ENCODE assay signal across 28 cellular contexts in genomic region chr2:110925479-110925878, GRCh38.
"Had no signal": no experiment of that assay in that cellular context is flagged by ENCODE, and none has a peak within 500 bp of the region (broad histone marks: within the 10 kb centered on the region; RNA-seq: fewer than 3 reads in every experiment).

No MANE protein-coding gene starts in this region.

- H3K4me1 Mint-ChIP-seq: stimulated activated effector memory CD8-positive, alpha-beta T cell treated with anti-CD3 and anti-CD28 coated beads, Interleukin-12 subunit alpha, Interleukin-12 subunit beta, amount 100 ng/mL, for 72 hours; stimulated activated memory B cell treated with anti-CD40 and anti-IgM and Interleukin-4, amounts not matched to agents 10 μg/mL and 1 μg/mL and 100 μg/mL, for 72 hours; stimulated activated naive B cell treated with anti-CD40 and anti-IgM and Interleukin-4, amounts not matched to agents 10 μg/mL and 1 μg/mL and 100 μg/mL, for 72 hours; stimulated activated naive CD8-positive, alpha-beta T cell treated with anti-CD3 and anti-CD28 coated beads, Interleukin-15, amount 100 ng/mL, for 72 hours had no signal

- DNase-seq: stimulated activated CD4-positive, alpha-beta T cell treated with anti-CD3 and anti-CD28 coated beads, Interleukin-2, amount 100 ng/mL, for 48 hours; stimulated activated CD4-positive, alpha-beta T cell treated with anti-CD3 and anti-CD28 coated beads, Interleukin-4, amount 100 ng/mL, for 1 hour; stimulated activated CD4-positive, alpha-beta T cell treated with anti-CD3 and anti-CD28 coated beads, Interleukin-4, amount 100 ng/mL, for 24 hours; stimulated activated CD4-positive, alpha-beta T cell treated with anti-CD3 and anti-CD28 coated beads, Interleukin-4, amount 100 ng/mL, for 4 hours; stimulated activated CD8-positive, alpha-beta memory T cell treated with anti-CD3 and anti-CD28 coated beads, Interleukin-4, amount 100 ng/mL, for 48 hours; stimulated activated naive B cell treated with anti-CD40 and anti-IgM and Interleukin-4, amounts not matched to agents 10 μg/mL and 1 μg/mL and 100 μg/mL, for 72 hours; stimulated activated naive CD4-positive, alpha-beta T cell; stimulated activated naive CD4-positive, alpha-beta T cell treated with Interleukin-2 at 50 U/mL for 16 hours; stimulated activated naive CD8-positive, alpha-beta T cell treated with anti-CD3 and anti-CD28 coated beads, Interleukin-15, amount 100 ng/mL, for 72 hours; stimulated activated naive CD8-positive, alpha-beta T cell treated with anti-CD3 and anti-CD28 coated beads, Interleukin-15, Interleukin-2, amounts not matched to agents 100 U/mL and 50 U/mL, for 24 hours; stomach; substantia nigra; testis; thyroid gland; tibial artery; transverse colon; trophoblast cell; upper lobe of left lung; upper lobe of right lung; uterus had no signal

- H3K27me3 ChIP-seq: stomach, suprapubic skin, testis, thyroid gland, tibial artery, tibial nerve, transverse colon, upper lobe of left lung, upper lobe of right lung, uterus, vagina had no signal

- H3K4me3 Mint-ChIP-seq: stimulated activated effector memory CD8-positive, alpha-beta T cell treated with anti-CD3 and anti-CD28 coated beads, Interleukin-12 subunit alpha, Interleukin-12 subunit beta, amount 100 ng/mL, for 72 hours; stimulated activated memory B cell treated with anti-CD40 and anti-IgM and Interleukin-4, amounts not matched to agents 10 μg/mL and 1 μg/mL and 100 μg/mL, for 72 hours; stimulated activated naive B cell treated with anti-CD40 and anti-IgM and Interleukin-4, amounts not matched to agents 10 μg/mL and 1 μg/mL and 100 μg/mL, for 72 hours; stimulated activated naive CD8-positive, alpha-beta T cell treated with anti-CD3 and anti-CD28 coated beads, Interleukin-15, amount 100 ng/mL, for 72 hours; stimulated activated naive CD8-positive, alpha-beta T cell treated with anti-CD3 and anti-CD28 coated beads, Interleukin-15, Interleukin-2, amounts not matched to agents 100 ng/mL and 50 ng/mL, for 24 hours; type B pancreatic cell had no signal

- H3K27ac ChIP-seq: stomach, suprapubic skin, testis, thoracic aorta, thyroid gland, tibial artery, tibial nerve, transverse colon, upper lobe of left lung, upper lobe of right lung, uterus, vagina had no signal

- H3K36me3 ChIP-seq: stomach, suprapubic skin, thoracic aorta, thyroid gland, tibial artery, tibial nerve, transverse colon, upper lobe of left lung, upper lobe of right lung, uterus, vagina had no signal

- H3K27ac Mint-ChIP-seq: stimulated activated effector memory CD8-positive, alpha-beta T cell treated with anti-CD3 and anti-CD28 coated beads, Interleukin-12 subunit alpha, Interleukin-12 subunit beta, amount 100 ng/mL, for 72 hours; stimulated activated memory B cell treated with anti-CD40 and anti-IgM and Interleukin-4, amounts not matched to agents 10 μg/mL and 1 μg/mL and 100 μg/mL, for 72 hours; stimulated activated naive B cell treated with anti-CD40 and anti-IgM and Interleukin-4, amounts not matched to agents 10 μg/mL and 1 μg/mL and 100 μg/mL, for 72 hours; stimulated activated naive CD8-positive, alpha-beta T cell treated with anti-CD3 and anti-CD28 coated beads, Interleukin-15, Interleukin-2, amounts not matched to agents 100 ng/mL and 50 ng/mL, for 24 hours; type B pancreatic cell had no signal

- H3K4me3 ChIP-seq: stomach, suprapubic skin, testis, thoracic aorta, thyroid gland, tibial artery, tibial nerve, transverse colon, upper lobe of left lung, upper lobe of right lung, uterus, vagina had no signal

- H3K9me3 ChIP-seq: suprapubic skin, testis, thoracic aorta, thyroid gland, upper lobe of right lung, uterus, vagina had no signal

- H3K4me1 ChIP-seq: stomach, suprapubic skin, testis, thyroid gland, tibial artery, tibial nerve, transverse colon, upper lobe of left lung, upper lobe of right lung, uterus, vagina had no signal

- H3K27me3 Mint-ChIP-seq: stimulated activated naive CD8-positive, alpha-beta T cell treated with anti-CD3 and anti-CD28 coated beads, Interleukin-15, amount 100 ng/mL, for 72 hours; type B pancreatic cell had no signal

- ATAC-seq: stimulated activated effector memory CD8-positive, alpha-beta T cell treated with anti-CD3 and anti-CD28 coated beads, Interleukin-12 subunit alpha, Interleukin-12 subunit beta, amount 100 ng/mL, for 72 hours; stimulated activated memory B cell treated with anti-CD40 and anti-IgM and Interleukin-4, amounts not matched to agents 10 μg/mL and 1 μg/mL and 100 μg/mL, for 72 hours; stimulated activated naive B cell treated with anti-CD40 and anti-IgM and Interleukin-4, amounts not matched to agents 10 μg/mL and 1 μg/mL and 100 μg/mL, for 72 hours; stimulated activated naive CD8-positive, alpha-beta T cell treated with anti-CD3 and anti-CD28 coated beads, Interleukin-15, amount 100 ng/mL, for 72 hours; stimulated activated naive CD8-positive, alpha-beta T cell treated with anti-CD3 and anti-CD28 coated beads, Interleukin-15, Interleukin-2, amounts not matched to agents 100 U/mL and 50 U/mL, for 24 hours; upper lobe of right lung had no signal

- H3K36me3 Mint-ChIP-seq: stimulated activated effector memory CD8-positive, alpha-beta T cell treated with anti-CD3 and anti-CD28 coated beads, Interleukin-12 subunit alpha, Interleukin-12 subunit beta, amount 100 ng/mL, for 72 hours; type B pancreatic cell had no signal
